In the genomic region with DNA sequence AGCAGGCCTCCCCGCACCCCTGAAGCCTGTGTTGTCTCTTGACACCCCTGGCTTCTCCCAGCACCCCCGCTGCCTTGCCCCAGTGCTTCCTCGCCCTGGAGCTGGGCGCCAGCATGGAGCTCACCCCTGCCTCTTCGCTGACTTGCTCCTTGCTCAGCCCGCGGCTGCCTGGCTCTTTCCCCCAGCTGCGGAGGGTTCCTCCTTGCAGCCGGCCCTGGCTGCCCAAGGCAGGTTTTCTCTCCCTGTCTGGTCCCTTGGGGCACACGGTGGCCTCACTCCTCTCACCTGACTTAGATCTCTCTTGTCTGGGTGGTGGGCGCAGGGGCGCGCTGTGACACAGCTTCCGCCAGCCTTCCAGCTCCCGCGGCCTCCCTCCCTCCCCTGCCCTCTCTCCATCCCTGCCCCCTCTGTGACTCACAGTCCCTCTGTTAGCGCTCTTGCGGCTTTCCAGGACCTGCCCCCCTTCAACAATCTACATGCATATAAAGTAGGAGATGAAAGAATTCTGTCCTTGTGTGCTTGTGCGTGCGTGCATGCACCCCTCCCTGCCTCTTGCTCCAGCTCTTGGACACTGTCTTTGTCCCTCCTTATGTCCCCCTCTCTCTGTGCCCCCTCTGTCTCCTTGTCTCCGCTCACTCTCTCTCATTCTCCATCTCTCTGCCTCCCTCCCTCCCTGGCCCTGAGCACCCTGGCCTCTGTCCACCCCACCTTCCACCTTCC, we compare ENCODE assay signal across 8 cellular contexts. TPM values are rescaled to one million over a fixed set of nuclear protein-coding genes. Genes with fewer than 3 reads are reported as not detected.
DNase-seq lines count a peak whose midpoint lies in the region; ATAC-seq and TF ChIP-seq lines count a peak whose summit lies in the region.

No MANE protein-coding gene starts in this region.

- H3K4me3 ChIP-seq in DND-41 (ENCODE audit: low read depth in 1 of 2, low read length in 2 of 2) (peak overlapping the region in 1 of 2 experiments; percentile 45; a peak in 2 of 4 replicates), fibroblast of mammary gland (ENCODE audit: control insufficient read depth, low read depth, low read length) (peak overlapping the region; percentile 43)

- H3K36me3 ChIP-seq in DND-41 (ENCODE audit: insufficient read depth, low read length), result no peaks in the 10 kb centered on the region

- intact Hi-C loops in activated CD4-positive, alpha-beta T cell treated with anti-CD3 and anti-CD28 coated beads, Interleukin-2, amount 10 ng/mL, durations not matched to agents 24 days and 14 days (cut with micrococcal nuclease), result no loop called here

- TF ChIP-seq CTCF in DND-41 (IDR thresholded peaks at IDR 0.05; ENCODE audit: borderline replicate concordance, extremely low read depth, low read length, poor library complexity, severe bottlenecking) (no peak), fibroblast of mammary gland (conservative IDR thresholded peaks at IDR 0.05; ENCODE audit: control insufficient read depth, insufficient read depth, low read depth, low read length) (no peak)

- peaks cover 4% of the 10 kb centered on the region; the same call in 1 of the 2 replicates for H4K20me1 ChIP-seq in DND-41 (ENCODE audit: insufficient read depth, low read length)

- H3K9me3 ChIP-seq in DND-41 (ENCODE audit: insufficient read depth, low read length, severe bottlenecking), result no peaks in the 10 kb centered on the region

- H3K4me2 ChIP-seq in DND-41 (ENCODE audit: insufficient read depth, low read length), result peak overlapping the region; percentile 59

- peak overlapping the region; percentile 41 for H3K9ac ChIP-seq in DND-41 (ENCODE audit: low read depth, low read length)

- H3K4me1 Mint-ChIP-seq in activated CD4-positive, alpha-beta T cell treated with anti-CD3 and anti-CD28 coated beads, Interleukin-2, amount 10 ng/mL, durations not matched to agents 24 days and 14 days, result peaks cover 6% of the 10 kb centered on the region

- H3K27ac ChIP-seq in DND-41 (ENCODE audit: low read length), result peak overlapping the region; percentile 64; the same call in 1 of the 2 replicates

- peak overlapping the region; percentile 22 for H3K27ac Mint-ChIP-seq in activated CD4-positive, alpha-beta T cell treated with anti-CD3 and anti-CD28 coated beads, Interleukin-2, amount 10 ng/mL, durations not matched to agents 24 days and 14 days

- H3K4me3 Mint-ChIP-seq in activated CD4-positive, alpha-beta T cell treated with anti-CD3 and anti-CD28 coated beads, Interleukin-2, amount 10 ng/mL, durations not matched to agents 24 days and 14 days, result no peak overlapping the region

- peaks cover 24% of the 10 kb centered on the region for H3K4me1 ChIP-seq in DND-41 (ENCODE audit: insufficient read depth, low read length)

- no peaks in the 10 kb centered on the region for H3K36me3 Mint-ChIP-seq in activated CD4-positive, alpha-beta T cell treated with anti-CD3 and anti-CD28 coated beads, Interleukin-2, amount 10 ng/mL, durations not matched to agents 24 days and 14 days (ENCODE audit: low read depth)

- H2AFZ ChIP-seq in DND-41 (ENCODE audit: low read depth, low read length), result peak overlapping the region; percentile 64

- H3K79me2 ChIP-seq in DND-41 (ENCODE audit: insufficient read depth, low read length), result no peaks in the 10 kb centered on the region

- H3K27me3 Mint-ChIP-seq in activated CD4-positive, alpha-beta T cell treated with anti-CD3 and anti-CD28 coated beads, Interleukin-2, amount 10 ng/mL, durations not matched to agents 24 days and 14 days, result no peaks in the 10 kb centered on the region

- no peaks in the 10 kb centered on the region for H3K9me3 Mint-ChIP-seq in activated CD4-positive, alpha-beta T cell treated with anti-CD3 and anti-CD28 coated beads, Interleukin-2, amount 10 ng/mL, durations not matched to agents 24 days and 14 days

- H3K27me3 ChIP-seq in DND-41 (ENCODE audit: insufficient read depth, low read length, poor library complexity), result no peaks in the 10 kb centered on the region

- DNase-seq in DND-41 (peak; percentile 78), M059J (ENCODE audit: low read depth) (peak; percentile 75), fibroblast of mammary gland (ENCODE audit: low read depth) (peak; percentile 66), putamen (ENCODE audit: low spot score) (peak; percentile 74)
- DNase-seq in activated CD4-positive, alpha-beta T cell treated with anti-CD3 and anti-CD28 coated beads, Interleukin-2, amount 10 ng/mL, durations not matched to agents 24 days and 14 days, result no peak

- ATAC-seq in DND-41 (ENCODE audit: insufficient read depth, low read depth) (peak; percentile 91), HG02840 (IDR thresholded peaks at IDR 0.05; ENCODE audit: low FRiP score, unreplicated experiment) (no peak), GM21515 (IDR thresholded peaks at IDR 0.05; ENCODE audit: unreplicated experiment) (no peak), GM18511 (IDR thresholded peaks at IDR 0.05; ENCODE audit: unreplicated experiment) (no peak)

RNA-seq across cellular contexts. Expression of a gene that starts 2.2 kb away (rescaled TPM):
- total RNA-seq in M059J (2014; rRNA removed; shearing (Covaris generic)), result 1.2 and 2.2 TPM in 2 replicates
- total RNA-seq in activated CD4-positive, alpha-beta T cell treated with anti-CD3 and anti-CD28 coated beads, Interleukin-2, amount 10 ng/mL, durations not matched to agents 24 days and 14 days, result 0.43 and 0.49 TPM in 2 replicates

RNA-seq across cellular contexts. Expression of a gene that starts 14.6 kb away (rescaled TPM):
- total RNA-seq in M059J (2014; rRNA removed; shearing (Covaris generic)), result 0.20 TPM in 1 of 2 replicates, not detected in the other
- total RNA-seq in activated CD4-positive, alpha-beta T cell treated with anti-CD3 and anti-CD28 coated beads, Interleukin-2, amount 10 ng/mL, durations not matched to agents 24 days and 14 days, result not detected in 2 replicates

RNA-seq across cellular contexts. Expression of a gene that starts 27.9 kb away (rescaled TPM):
- total RNA-seq in M059J (2014; rRNA removed; shearing (Covaris generic)), result 131 and 165 TPM in 2 replicates
- 70.2 and 78.8 TPM in 2 replicates for total RNA-seq in activated CD4-positive, alpha-beta T cell treated with anti-CD3 and anti-CD28 coated beads, Interleukin-2, amount 10 ng/mL, durations not matched to agents 24 days and 14 days

RNA-seq across cellular contexts. Expression of a gene that starts 28.2 kb away (rescaled TPM):
- total RNA-seq in M059J (2014; rRNA removed; shearing (Covaris generic)), result 455 and 477 TPM in 2 replicates
- 265 and 277 TPM in 2 replicates for total RNA-seq in activated CD4-positive, alpha-beta T cell treated with anti-CD3 and anti-CD28 coated beads, Interleukin-2, amount 10 ng/mL, durations not matched to agents 24 days and 14 days

RNA-seq across cellular contexts. Expression of a gene that starts 41.6 kb away (rescaled TPM):
- 27.4 and 42.9 TPM in 2 replicates for total RNA-seq in M059J (2014; rRNA removed; shearing (Covaris generic))
- total RNA-seq in activated CD4-positive, alpha-beta T cell treated with anti-CD3 and anti-CD28 coated beads, Interleukin-2, amount 10 ng/mL, durations not matched to agents 24 days and 14 days, result 6.6 and 7.7 TPM in 2 replicates
